ENCODE assay signal across 1 cellular context in genomic region chr17:78583091-78583490, GRCh38.
TF ChIP-seq lines count a peak whose summit lies in the region.

No MANE protein-coding gene starts in this region.

TF ChIP-seq in GM12878, 131 proteins besides CTCF, POLR2A, EP300 and RAD21 (continued from another document and continues in another):
- TF ChIP-seq USF1 (IDR thresholded peaks at IDR 0.05; ENCODE audit: borderline replicate concordance, extremely low read length, insufficient read depth, low read depth, low read length) (peak; percentile 86), SP1 (IDR thresholded peaks at IDR 0.05; ENCODE audit: low read depth, low read length) (no peak), FOS (IDR thresholded peaks at IDR 0.05; ENCODE audit: borderline replicate concordance, extremely low read depth, insufficient read length) (no peak), ATF3 (IDR thresholded peaks at IDR 0.05; ENCODE audit: borderline replicate concordance, extremely low read depth, low read depth, low read length) (peak; percentile 72; the same call in 1 of the 2 replicates), TBL1XR1 (IDR thresholded peaks at IDR 0.05; ENCODE audit: low read depth, low read length) (no peak), POLR2AphosphoS5 (IDR thresholded peaks at IDR 0.05; ENCODE audit: low read length) (no peak), HDGF (IDR thresholded peaks at IDR 0.05) (no peak), PAX5 (IDR thresholded peaks at IDR 0.05; ENCODE audit: borderline replicate concordance, low read depth, low read length) (no peak), CBX5 (IDR thresholded peaks at IDR 0.05; ENCODE audit: low read depth) (no peak), NR2C1 (IDR thresholded peaks at IDR 0.05) (no peak), TCF7 (IDR thresholded peaks at IDR 0.05; ENCODE audit: borderline replicate concordance) (no peak), MYB (IDR thresholded peaks at IDR 0.05; ENCODE audit: borderline replicate concordance, low read depth, low read length) (no peak), MAX (IDR thresholded peaks at IDR 0.05; ENCODE audit: low read depth, low read length) (no peak), HCFC1 (IDR thresholded peaks at IDR 0.05; ENCODE audit: low read length) (peak; percentile 71), POU2F2 (IDR thresholded peaks at IDR 0.05; ENCODE audit: borderline replicate concordance, low read depth, low read length) (no peak), NKRF (conservative IDR thresholded peaks at IDR 0.05) (no peak), STAT1 (conservative IDR thresholded peaks at IDR 0.05) (no peak), RELA (IDR thresholded peaks at IDR 0.05; ENCODE audit: borderline replicate concordance, partially characterized antibody) (no peak), BCLAF1 (IDR thresholded peaks at IDR 0.05) (no peak), YY1 (IDR thresholded peaks at IDR 0.05; ENCODE audit: low read depth, low read length) (peak; percentile 39; the same call in 1 of the 2 replicates), GATAD2B (conservative IDR thresholded peaks at IDR 0.05; ENCODE audit: low read depth) (no peak), RUNX3 (IDR thresholded peaks at IDR 0.05; ENCODE audit: low read length) (no peak), STAT3 (IDR thresholded peaks at IDR 0.05; ENCODE audit: low read depth, low read length) (no peak), MEF2A (IDR thresholded peaks at IDR 0.05; ENCODE audit: insufficient read depth, low read depth, low read length) (no peak), SMARCA5 (IDR thresholded peaks at IDR 0.05) (no peak), RCOR1 (conservative IDR thresholded peaks at IDR 0.05; ENCODE audit: low read depth, low read length) (no peak), USF2 (IDR thresholded peaks at IDR 0.05; ENCODE audit: borderline replicate concordance, low read depth, low read length) (peak; percentile 34; the same call in 1 of the 2 replicates), BHLHE40 (IDR thresholded peaks at IDR 0.05; ENCODE audit: borderline replicate concordance in 1 of 2, low read depth in 2 of 2, low read length in 1 of 2) (no peak), EGR1 (IDR thresholded peaks at IDR 0.05; ENCODE audit: borderline replicate concordance in 1 of 2, low read depth in 2 of 2, low read length in 2 of 2) (no peak), REST (IDR thresholded peaks at IDR 0.05; ENCODE audit: low read depth, low read length) (no peak), RBBP5 (conservative IDR thresholded peaks at IDR 0.05) (no peak), E2F4 (IDR thresholded peaks at IDR 0.05; ENCODE audit: low read depth, low read length) (no peak), SUPT20H (IDR thresholded peaks at IDR 0.05; ENCODE audit: borderline replicate concordance, control insufficient read depth, low read depth, low read length) (no peak), TAF1 (IDR thresholded peaks at IDR 0.05; ENCODE audit: borderline replicate concordance, low read depth, low read length) (no peak), SIX5 (IDR thresholded peaks at IDR 0.05; ENCODE audit: low read depth, low read length, severe bottlenecking) (peak; percentile 76), RAD51 (IDR thresholded peaks at IDR 0.05) (0 out of 2 replicates have a peak, but pooled peaks have one; percentile 28), KDM1A (IDR thresholded peaks at IDR 0.05; ENCODE audit: borderline replicate concordance) (no peak), EZH2 (IDR thresholded peaks at IDR 0.05; ENCODE audit: borderline replicate concordance, control insufficient read depth, low read depth, low read length) (no peak), LARP7 (IDR thresholded peaks at IDR 0.05) (no peak), PBX3 (IDR thresholded peaks at IDR 0.05; ENCODE audit: insufficient replicate concordance, low read depth, low read length) (no peak), ZBTB4 (CRISPR knock-in tag; IDR thresholded peaks at IDR 0.05) (no peak)
